Comparison of ENCODE assay signal across 10 cellular contexts in genomic region chr12:47739959-47740358, GRCh38. TPM values are rescaled to one million over a fixed set of nuclear protein-coding genes. Genes with fewer than 3 reads are reported as not detected.
DNase-seq lines count a peak whose midpoint lies in the region; ATAC-seq and TF ChIP-seq lines count a peak whose summit lies in the region.
"Had no signal": no experiment of that assay in that cellular context is flagged by ENCODE, and none has a peak within 500 bp of the region (broad histone marks: within the 10 kb centered on the region; RNA-seq: fewer than 3 reads in every experiment).

No MANE protein-coding gene starts in this region.

- H3K36me3 Mint-ChIP-seq in HFFc6 (ENCODE audit: low read depth): no peaks in the 10 kb centered on the region
- H3K36me3 Mint-ChIP-seq in Caco-2 (ENCODE audit: insufficient read depth, unreplicated experiment): peaks cover 4% of the 10 kb centered on the region
- no peaks in the 10 kb centered on the region for H3K36me3 Mint-ChIP-seq in activated naive CD8-positive, alpha-beta T cell treated with anti-CD3 and anti-CD28 coated beads for 36 hours

- peaks cover 1% of the 10 kb centered on the region; the same call in 1 of the 2 replicates for H3K4me1 ChIP-seq in Caco-2

- no peaks in the 10 kb centered on the region for H3K9me3 Mint-ChIP-seq in HFFc6
- H3K9me3 Mint-ChIP-seq in Caco-2 (ENCODE audit: unreplicated experiment): no peaks in the 10 kb centered on the region
- no peaks in the 10 kb centered on the region for H3K9me3 Mint-ChIP-seq in activated naive CD8-positive, alpha-beta T cell treated with anti-CD3 and anti-CD28 coated beads for 36 hours

- no peak overlapping the region for H3K4me3 ChIP-seq in fibroblast of villous mesenchyme (ENCODE audit: low read depth, low read length)
- H3K4me3 ChIP-seq in Caco-2 (ENCODE audit: low read depth, low read length): no peak overlapping the region

- H3K4me3 Mint-ChIP-seq in HFFc6 (no peak overlapping the region), Caco-2 (ENCODE audit: unreplicated experiment) (no peak overlapping the region)
- H3K4me3 Mint-ChIP-seq in activated naive CD8-positive, alpha-beta T cell treated with anti-CD3 and anti-CD28 coated beads for 36 hours: no peak overlapping the region

- no peaks in the 10 kb centered on the region for H3K36me3 ChIP-seq in Caco-2 (ENCODE audit: control insufficient read depth, insufficient read depth, low read length)

- H3K27ac Mint-ChIP-seq in HFFc6: no peak overlapping the region
- H3K27ac Mint-ChIP-seq in Caco-2 (ENCODE audit: unreplicated experiment): no peak overlapping the region
- no peak overlapping the region for H3K27ac Mint-ChIP-seq in activated naive CD8-positive, alpha-beta T cell treated with anti-CD3 and anti-CD28 coated beads for 36 hours

- POLR2A ChIA-PET in GM10248 (lab: Yijun Ruan, JAX): interaction anchor here (1.5 kb wide), 1 partner anchor 22 kb away, joined by 4 read pairs; no protein-coding TSS in a partner anchor
- POLR2A ChIA-PET in Caco-2 (lab: Charles Lee): no interaction called here

- H3K27me3 ChIP-seq in Caco-2 (replicated peaks; ENCODE audit: control insufficient read depth, insufficient read depth, low read length): no peaks in the 10 kb centered on the region

- DNase-seq in GM10248 (ENCODE audit: extremely low spot score): peak; percentile 76
- no peak for DNase-seq in fibroblast of villous mesenchyme (ENCODE audit: low read depth)
- no peak for DNase-seq in NCI-H1930 (lab: John Stamatoyannopoulos, UW)
- no peak for DNase-seq in HFFc6
- DNase-seq in Caco-2: no peak
- DNase-seq in activated naive CD8-positive, alpha-beta T cell treated with anti-CD3 and anti-CD28 coated beads for 36 hours: no peak
- DNase-seq: IMR-90 had no signal

- TF ChIP-seq CTCF in GM10248 (IDR thresholded peaks at IDR 0.05; ENCODE audit: control extremely low read depth, extremely low read depth, low read depth, missing control alignments) (no peak), fibroblast of villous mesenchyme (IDR thresholded peaks at IDR 0.05; ENCODE audit: insufficient read depth, low read depth, low read length) (peak; percentile 3), HFFc6 (IDR thresholded peaks at IDR 0.05) (no peak), Caco-2 (IDR thresholded peaks at IDR 0.05; ENCODE audit: insufficient read depth in 1 of 2, low read depth in 1 of 2, low read length in 1 of 2, severe bottlenecking in 1 of 2, unreplicated experiment in 1 of 2) (no peak)

- peaks cover 4% of the 10 kb centered on the region; the same call in 1 of the 2 replicates for H3K27me3 Mint-ChIP-seq in HFFc6 (ENCODE audit: insufficient read depth)
- H3K27me3 Mint-ChIP-seq in Caco-2 (ENCODE audit: insufficient read depth, unreplicated experiment): no peaks in the 10 kb centered on the region
- no peaks in the 10 kb centered on the region for H3K27me3 Mint-ChIP-seq in activated naive CD8-positive, alpha-beta T cell treated with anti-CD3 and anti-CD28 coated beads for 36 hours

- CTCF ChIA-PET in GM10248 (lab: Yijun Ruan, JAX): interaction anchor here (1.1 to 46.2 kb wide), 12 partner anchors 13 to 210 kb away, joined by 4 to 1524 read pairs (median 24); partner anchors contain the start of genes ENDOU, HDAC7, RAPGEF3 and SLC48A1
- CTCF ChIA-PET in Caco-2 (lab: Charles Lee): interaction anchor here (1.1 to 6.1 kb wide), 4 partner anchors 14 to 36 kb away, joined by 3 to 155 read pairs (median 4); no protein-coding TSS in a partner anchor

- H3K9me3 ChIP-seq in Caco-2: no peaks in the 10 kb centered on the region

- H3K4me1 Mint-ChIP-seq in HFFc6 (ENCODE audit: low read depth) (peaks cover 18% of the 10 kb centered on the region), Caco-2 (ENCODE audit: low read depth, unreplicated experiment) (peaks cover 14% of the 10 kb centered on the region)
- peaks cover 11% of the 10 kb centered on the region for H3K4me1 Mint-ChIP-seq in activated naive CD8-positive, alpha-beta T cell treated with anti-CD3 and anti-CD28 coated beads for 36 hours

- intact Hi-C loops in Caco-2 (cut with micrococcal nuclease; ENCODE audit: unreplicated experiment): no loop called here

- no TSS peak for BruUV-seq in Caco-2 (replicated peaks; lab: Mats Ljungman, UMichigan)

- ATAC-seq in GM21526 (IDR thresholded peaks at IDR 0.05; ENCODE audit: low FRiP score, unreplicated experiment) (peak; percentile 44), HG03558 (IDR thresholded peaks at IDR 0.05; ENCODE audit: extremely low read depth, unreplicated experiment) (peak; percentile 50)
- ATAC-seq: activated CD4-positive, CD25-positive, alpha-beta regulatory T cell treated with anti-CD3 and anti-CD28 coated beads, Interleukin-2, amount 50 U/mL, for 24 hours had no signal

RNA-seq across cellular contexts. Expression of gene ENDOU, which starts 14.7 kb away (rescaled TPM):
- total RNA-seq in fibroblast of villous mesenchyme: not detected in 2 replicates
- total RNA-seq in HFFc6 (2021; fragmentation: NEBNext Ultra II Directional; extraction: Animal tissue kit (Norgen Biotek cat#: 25700)): under 1 TPM in 1 of 6 experiments, not detected in 5; 0.11 TPM
- total RNA-seq in Caco-2 (2022): 0.43 and 0.53 TPM in 2 replicates
- under 1 TPM in 1 of 2 experiments, not detected in 1; 0.08 TPM for total RNA-seq in activated naive CD8-positive, alpha-beta T cell treated with anti-CD3 and anti-CD28 coated beads for 36 hours

RNA-seq across cellular contexts. Expression of gene RAPGEF3, which starts 18.7 kb away (rescaled TPM):
- total RNA-seq in fibroblast of villous mesenchyme: 3.2 and 9.1 TPM in 2 replicates
- 1 to 10 TPM; 2.0 to 4.1 (median 3.1) TPM for total RNA-seq in HFFc6 (2021; fragmentation: NEBNext Ultra II Directional; extraction: Animal tissue kit (Norgen Biotek cat#: 25700))
- 1.2 and 2.3 TPM in 2 replicates for total RNA-seq in Caco-2 (2022)
- total RNA-seq in activated naive CD8-positive, alpha-beta T cell treated with anti-CD3 and anti-CD28 coated beads for 36 hours: under 1 TPM; 0.27 to 0.54 TPM

RNA-seq across cellular contexts. Expression of gene SLC48A1, which starts 33.1 kb away (rescaled TPM):
- 10.6 and 19.4 TPM in 2 replicates for total RNA-seq in fibroblast of villous mesenchyme
- total RNA-seq in HFFc6 (2021; fragmentation: NEBNext Ultra II Directional; extraction: Animal tissue kit (Norgen Biotek cat#: 25700)): 10 to 100 TPM; 18.8 to 24.5 (median 21.0) TPM
- 34.3 and 37.5 TPM in 2 replicates for total RNA-seq in Caco-2 (2022)
- total RNA-seq in activated naive CD8-positive, alpha-beta T cell treated with anti-CD3 and anti-CD28 coated beads for 36 hours: 1 to 10 TPM; 5.4 to 6.0 TPM

RNA-seq across cellular contexts. Expression of gene RPAP3, which starts 34.1 kb away (rescaled TPM):
- total RNA-seq in fibroblast of villous mesenchyme (19.0 and 26.3 TPM in 2 replicates), Caco-2 (2022) (58.1 and 67.7 TPM in 2 replicates)
- 10 to 100 TPM; 26.3 to 43.4 (median 39.0) TPM for total RNA-seq in HFFc6 (2021; fragmentation: NEBNext Ultra II Directional; extraction: Animal tissue kit (Norgen Biotek cat#: 25700))
- 10 to 100 TPM; 58.7 to 61.8 TPM for total RNA-seq in activated naive CD8-positive, alpha-beta T cell treated with anti-CD3 and anti-CD28 coated beads for 36 hours
